ENCODE assay signal across 25 cellular contexts in genomic region chr3:149282836-149283235, GRCh38. TPM values are rescaled to one million over a fixed set of nuclear protein-coding genes. Genes with fewer than 3 reads are reported as not detected.
"Had no signal": no experiment of that assay in that cellular context is flagged by ENCODE, and none has a peak within 500 bp of the region (broad histone marks: within the 10 kb centered on the region; RNA-seq: fewer than 3 reads in every experiment).

No MANE protein-coding gene starts in this region.

- H3K27ac ChIP-seq: brain microvascular endothelial cell, cardiac muscle cell, KMS-11 had no signal

- H3K36me3 ChIP-seq: brain microvascular endothelial cell, cardiac muscle cell had no signal

- ATAC-seq: activated T-helper 17 cell treated with anti-CD3 and anti-CD28 coated beads, Interleukin-2, amount 50 U/mL, for 72 hours had no signal

- DNase-seq: activated CD4-positive, alpha-beta memory T cell treated with anti-CD3 and anti-CD28 coated beads, Interleukin-2, amount 10 ng/mL, durations not matched to agents 7 days and 5 days; activated CD4-positive, alpha-beta T cell treated with anti-CD3 and anti-CD28 coated beads, Interleukin-2, amount 10 ng/mL, durations not matched to agents 7 days and 5 days; activated CD4-positive, CD25-positive, alpha-beta regulatory T cell; activated gamma-delta T cell; activated naive CD4-positive, alpha-beta T cell treated with anti-CD3 and anti-CD28 coated beads for 36 hours; activated T-cell treated with anti-CD3 and anti-CD28 coated beads for 4 hours; activated T-cell treated with anti-CD3 and anti-CD28 coated beads, Interleukin-2, amount 50 U/mL, for 48 hours; amygdala; brain microvascular endothelial cell; MM.1S; NCI-H1105; NCI-H1436; NCI-H1694 treated with DMSO at 0.1 percent for 48 hours; NCI-H2029 treated with DMSO at 0.1 percent for 48 hours; NCI-H446; NCI-H524; NCI-H748 treated with DMSO at 0.1 percent for 48 hours; SHP77; T-helper 2 cell; T1000 had no signal

- H3K4me3 ChIP-seq: cardiac muscle cell had no signal

- H3K27me3 ChIP-seq: brain microvascular endothelial cell, cardiac muscle cell had no signal

RNA-seq across cellular contexts. Expression of gene TM4SF18, which starts 50.6 kb away (rescaled TPM):
- total RNA-seq: activated CD4-positive, alpha-beta memory T cell treated with anti-CD3 and anti-CD28 coated beads, Interleukin-2, amount 10 ng/mL, durations not matched to agents 7 days and 5 days; activated CD4-positive, alpha-beta T cell treated with anti-CD3 and anti-CD28 coated beads, Interleukin-2, amount 10 ng/mL, durations not matched to agents 7 days and 5 days; activated CD8-positive, alpha-beta memory T cell treated with anti-CD3 and anti-CD28 coated beads for 36 hours; activated naive CD4-positive, alpha-beta T cell treated with anti-CD3 and anti-CD28 coated beads for 36 hours; activated T-helper 17 cell treated with anti-CD3 and anti-CD28 coated beads, Interleukin-2, amount 50 U/mL, for 72 hours; OCI-LY7 had no signal
- polyA plus RNA-seq: cardiac muscle cell had no signal
